ENCODE assay signal across 30 cellular contexts in the genomic region with DNA sequence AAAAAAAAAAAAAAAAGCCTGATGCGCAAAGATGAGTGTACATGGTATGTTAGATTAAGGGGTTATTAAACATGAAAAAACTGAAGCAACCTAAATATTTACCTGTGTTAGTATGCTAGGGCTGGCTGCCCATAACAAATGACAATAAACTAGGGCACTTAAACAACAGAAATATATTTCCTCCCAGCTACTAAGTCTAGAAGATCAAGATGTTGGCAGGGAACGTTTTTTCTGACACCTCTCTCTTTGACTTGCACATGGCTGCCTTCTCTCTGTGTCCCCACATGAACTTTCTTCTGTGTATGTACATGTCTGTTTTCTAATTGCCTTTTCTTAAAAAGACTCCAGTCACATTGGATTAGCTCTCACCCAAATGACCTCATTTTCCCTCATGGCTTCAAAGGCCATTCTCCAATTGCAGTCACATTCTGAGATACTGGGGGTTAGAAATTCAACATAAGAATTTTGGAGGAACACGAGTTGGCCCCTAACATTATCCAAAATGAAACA.
"Had no signal": no experiment of that assay in that cellular context is flagged by ENCODE, and none has a peak within 500 bp of the region (broad histone marks: within the 10 kb centered on the region; RNA-seq: fewer than 3 reads in every experiment).

No MANE protein-coding gene starts in this region.

- H3K36me3 ChIP-seq: WERI-Rb-1 had no signal

- H3K27ac ChIP-seq: WERI-Rb-1 had no signal

- ATAC-seq: activated CD8-positive, alpha-beta memory T cell treated with anti-CD3 and anti-CD28 coated beads, Interleukin-2, amount 10 ng/mL, durations not matched to agents 7 days and 5 days; activated naive CD8-positive, alpha-beta T cell treated with anti-CD3 and anti-CD28 coated beads, Interleukin-2, amount 50 U/mL, for 24 hours; Panc1 had no signal

- DNase-seq: activated CD4-positive, alpha-beta memory T cell treated with anti-CD3 and anti-CD28 coated beads, Interleukin-2, amount 10 ng/mL, durations not matched to agents 7 days and 5 days; activated CD4-positive, alpha-beta T cell treated with anti-CD3 and anti-CD28 coated beads for 1 hour; activated CD4-positive, alpha-beta T cell treated with anti-CD3 and anti-CD28 coated beads for 48 hours; activated CD4-positive, CD25-positive, alpha-beta regulatory T cell; activated CD8-positive, alpha-beta memory T cell treated with anti-CD3 and anti-CD28 coated beads for 24 hours; activated CD8-positive, alpha-beta memory T cell treated with anti-CD3 and anti-CD28 coated beads, Interleukin-2, amount 10 ng/mL, durations not matched to agents 7 days and 5 days; activated CD8-positive, alpha-beta memory T cell treated with anti-CD3 and anti-CD28 coated beads, Interleukin-2, amount 50 U/mL, for 48 hours; activated effector memory CD4-positive, alpha-beta T cell treated with Interleukin-2 at 50 U/mL for 16 hours; activated naive CD4-positive, alpha-beta T cell treated with anti-CD3 and anti-CD28 coated beads, Interleukin-2, amount 10 ng/mL, durations not matched to agents 7 days and 5 days; activated naive CD8-positive, alpha-beta T cell treated with anti-CD3 and anti-CD28 coated beads, Interleukin-2, amount 50 U/mL, for 24 hours; activated T-cell treated with anti-CD3 and anti-CD28 coated beads, Interleukin-2, amount 50 U/mL, for 48 hours; anterior cingulate cortex; caudate nucleus; Kasumi-1; KBM-7; MM.1S; MV-4-11; NCI-H1092 treated with DMSO at 0.1 percent for 48 hours; NCI-H1417 treated with DMSO at 0.1 percent for 48 hours; NCI-H1694; NCI-H1930; NCI-H2081 treated with DMSO at 0.1 percent for 48 hours; NCI-H2171; NCI-H510A; NCI-H526; NCI-H774; SHP77 treated with DMSO at 0.1 percent for 48 hours; T1000; WERI-Rb-1 had no signal
